ENCODE assay signal across 8 cellular contexts in genomic region chr6:6696867-6697531, GRCh38.
A peak's percentile ranks its signal among the peaks of the same experiment; 100 is the strongest.
DNase-seq lines count a peak whose midpoint lies in the region; ATAC-seq and TF ChIP-seq lines count a peak whose summit lies in the region.

No MANE protein-coding gene starts in this region.

- no peak for ATAC-seq in GM21360 (IDR thresholded peaks at IDR 0.05; ENCODE audit: unreplicated experiment)

- H2AFZ ChIP-seq in OCI-LY1 (ENCODE audit: low read length): no peak overlapping the region
- H2AFZ ChIP-seq in mesenchymal stem cell (ENCODE audit: low read depth, low read length): no peak overlapping the region

- no peak overlapping the region for H2AK5ac ChIP-seq in mesenchymal stem cell (ENCODE audit: low read length, severe bottlenecking)

- H3K9me2 ChIP-seq in OCI-LY1 (ENCODE audit: low read depth, low read length): no peaks in the 10 kb centered on the region

- H3K79me1 ChIP-seq in mesenchymal stem cell (replicated peaks; ENCODE audit: low read length, poor library complexity, severe bottlenecking): no peaks in the 10 kb centered on the region

- H3K18ac ChIP-seq in mesenchymal stem cell (ENCODE audit: low read depth in 1 of 2, low read length in 2 of 2): no peak overlapping the region

- H2BK12ac ChIP-seq in mesenchymal stem cell (ENCODE audit: low read length in 2 of 2): no peak overlapping the region

- H3K4me1 Mint-ChIP-seq in Caco-2 (ENCODE audit: low read depth, unreplicated experiment): no peaks in the 10 kb centered on the region
- peaks cover 19% of the 10 kb centered on the region for H3K4me1 Mint-ChIP-seq in T-helper 2 cell treated with Interferon-gamma antibody and Interleukin-4, amounts not matched to agents 5 μg/mL and 100 μg/mL, for 36 hours (ENCODE audit: low read depth)

- no peak overlapping the region for H2BK5ac ChIP-seq in mesenchymal stem cell (ENCODE audit: low read depth, low read length, poor library complexity, severe bottlenecking)

- H3K27ac Mint-ChIP-seq in Caco-2 (ENCODE audit: unreplicated experiment): no peak overlapping the region
- no peak overlapping the region for H3K27ac Mint-ChIP-seq in T-helper 2 cell treated with Interferon-gamma antibody and Interleukin-4, amounts not matched to agents 5 μg/mL and 100 μg/mL, for 36 hours

- H3K14ac ChIP-seq in mesenchymal stem cell (ENCODE audit: low read length in 2 of 2): no peak overlapping the region

- WGBS in mesenchymal stem cell: 39% methylated on average over 9 of the region's 9 CpGs

- H3K4me3 Mint-ChIP-seq in Caco-2 (ENCODE audit: unreplicated experiment): no peak overlapping the region
- H3K4me3 Mint-ChIP-seq in T-helper 2 cell treated with Interferon-gamma antibody and Interleukin-4, amounts not matched to agents 5 μg/mL and 100 μg/mL, for 36 hours: no peak overlapping the region

- no peaks in the 10 kb centered on the region for H3F3A ChIP-seq in OCI-LY1 (ENCODE audit: insufficient read depth, low read length)

- H3K4me1 ChIP-seq in Caco-2 (no peaks in the 10 kb centered on the region; the same call in 1 of the 2 replicates), OCI-LY1 (ENCODE audit: insufficient read depth, low read length, severe bottlenecking) (peaks cover 26% of the 10 kb centered on the region), duodenal mucosa (ENCODE audit: control insufficient read depth in 1 of 2, insufficient read depth in 2 of 2, low read length in 2 of 2) (peaks cover 61 to 78% of the 10 kb centered on the region in 2 donors), mesenchymal stem cell (ENCODE audit: control insufficient read depth, insufficient read depth, low read depth, low read length) (peaks cover 5% of the 10 kb centered on the region), vagina (peaks cover 57% of the 10 kb centered on the region)

- H3K36me3 ChIP-seq in Caco-2 (ENCODE audit: control insufficient read depth, insufficient read depth, low read length) (no peaks in the 10 kb centered on the region), OCI-LY1 (ENCODE audit: insufficient read depth, low read length) (no peaks in the 10 kb centered on the region), duodenal mucosa (ENCODE audit: control insufficient read depth in 1 of 2, insufficient read depth in 2 of 2, low read length in 2 of 2) (no peaks in the 10 kb centered on the region), mesenchymal stem cell (ENCODE audit: control insufficient read depth in 1 of 2, insufficient read depth in 2 of 2, low read depth in 1 of 2, low read length in 2 of 2) (no peaks in the 10 kb centered on the region), vagina (no peaks in the 10 kb centered on the region)

- BruUV-seq in Caco-2 (replicated peaks; lab: Mats Ljungman, UMichigan): no TSS peak

- H3K27ac ChIP-seq in OCI-LY1 (ENCODE audit: low read depth, low read length, poor library complexity, severe bottlenecking): no peak overlapping the region
- no peak overlapping the region for H3K27ac ChIP-seq in duodenal mucosa (ENCODE audit: low read depth, low read length)
- no peak overlapping the region for H3K27ac ChIP-seq in mesenchymal stem cell (ENCODE audit: low read length, poor library complexity, severe bottlenecking)
- peak overlapping the region; percentile 81 for H3K27ac ChIP-seq in vagina

- H3K9me3 Mint-ChIP-seq in Caco-2 (ENCODE audit: unreplicated experiment): no peaks in the 10 kb centered on the region
- H3K9me3 Mint-ChIP-seq in T-helper 2 cell treated with Interferon-gamma antibody and Interleukin-4, amounts not matched to agents 5 μg/mL and 100 μg/mL, for 36 hours: peaks cover 4% of the 10 kb centered on the region

- H3K4me2 ChIP-seq in OCI-LY1 (ENCODE audit: low read length): no peak overlapping the region
- no peak overlapping the region for H3K4me2 ChIP-seq in mesenchymal stem cell (ENCODE audit: low read length, poor library complexity, severe bottlenecking)

- no peak overlapping the region for H2BK15ac ChIP-seq in mesenchymal stem cell (ENCODE audit: low read depth, poor library complexity, severe bottlenecking)

- TF ChIP-seq CTCF in Caco-2 (IDR thresholded peaks at IDR 0.05; ENCODE audit: insufficient read depth in 1 of 2, low read depth in 1 of 2, low read length in 1 of 2, severe bottlenecking in 1 of 2, unreplicated experiment in 1 of 2) (peak; percentile 71 to 80), OCI-LY1 (IDR thresholded peaks at IDR 0.05; ENCODE audit: low read length) (peak; percentile 85), vagina (IDR thresholded peaks at IDR 0.05) (no peak)

- no peaks in the 10 kb centered on the region for H3K36me3 Mint-ChIP-seq in Caco-2 (ENCODE audit: insufficient read depth, unreplicated experiment)
- no peaks in the 10 kb centered on the region for H3K36me3 Mint-ChIP-seq in T-helper 2 cell treated with Interferon-gamma antibody and Interleukin-4, amounts not matched to agents 5 μg/mL and 100 μg/mL, for 36 hours (ENCODE audit: low read depth)

- POLR2A ChIA-PET in Caco-2 (lab: Charles Lee): no interaction called here

- H4K8ac ChIP-seq in mesenchymal stem cell (ENCODE audit: low read length): peak overlapping the region; percentile 5

- no peak overlapping the region for H3K23ac ChIP-seq in mesenchymal stem cell (ENCODE audit: low read length in 2 of 2)

- no peak overlapping the region for H3K4me3 ChIP-seq in Caco-2 (ENCODE audit: low read depth, low read length)
- H3K4me3 ChIP-seq in OCI-LY1 (ENCODE audit: low read depth, low read length, poor library complexity, severe bottlenecking): no peak overlapping the region
- no peak overlapping the region for H3K4me3 ChIP-seq in duodenal mucosa (ENCODE audit: low read depth in 1 of 2, low read length in 2 of 2)
- H3K4me3 ChIP-seq in mesenchymal stem cell (ENCODE audit: insufficient read depth in 1 of 2, low read depth in 1 of 2, low read length in 2 of 2): no peak overlapping the region
- no peak overlapping the region for H3K4me3 ChIP-seq in vagina

- H4K91ac ChIP-seq in mesenchymal stem cell (ENCODE audit: low read length): no peak overlapping the region

- no peaks in the 10 kb centered on the region for H3K27me3 ChIP-seq in Caco-2 (replicated peaks; ENCODE audit: control insufficient read depth, insufficient read depth, low read length)
- no peaks in the 10 kb centered on the region; the same call in 1 of the 2 replicates for H3K27me3 ChIP-seq in OCI-LY1 (ENCODE audit: insufficient read depth, low read length)
- no peaks in the 10 kb centered on the region for H3K27me3 ChIP-seq in duodenal mucosa (ENCODE audit: control insufficient read depth in 1 of 2, insufficient read depth in 2 of 2, low read length in 2 of 2)
- H3K27me3 ChIP-seq in mesenchymal stem cell (ENCODE audit: control insufficient read depth in 1 of 2, insufficient read depth in 1 of 2, low read length in 2 of 2): peaks cover 0 to 8% of the 10 kb centered on the region in 2 experiments
- no peaks in the 10 kb centered on the region for H3K27me3 ChIP-seq in vagina

- no peaks in the 10 kb centered on the region for H3K9me3 ChIP-seq in Caco-2
- H3K9me3 ChIP-seq in OCI-LY1 (ENCODE audit: low read length): no peaks in the 10 kb centered on the region
- peaks cover 0 to 4% of the 10 kb centered on the region in 2 donors for H3K9me3 ChIP-seq in duodenal mucosa (ENCODE audit: control insufficient read depth in 1 of 2, low read length in 2 of 2)
- H3K9me3 ChIP-seq in mesenchymal stem cell (ENCODE audit: control insufficient read depth, low read length): no peaks in the 10 kb centered on the region
- H3K9me3 ChIP-seq in vagina: no peaks in the 10 kb centered on the region

- no peaks in the 10 kb centered on the region for H3K79me2 ChIP-seq in OCI-LY1 (ENCODE audit: insufficient read depth, low read length)

- DNase-seq in Caco-2 (peak; percentile 53 to 55), HK-2 (ENCODE audit: unreplicated experiment) (peak; percentile 22), mesenchymal stem cell (peak; percentile 73), vagina (ENCODE audit: extremely low spot score in 2 of 2) (no peak)
- DNase-seq in T-helper 2 cell treated with Interferon-gamma antibody and Interleukin-4, amounts not matched to agents 5 μg/mL and 100 μg/mL, for 36 hours (ENCODE audit: low spot score): no peak

- H3K4ac ChIP-seq in mesenchymal stem cell (ENCODE audit: low read depth in 1 of 2, low read length in 2 of 2): no peak overlapping the region

- no peak for TF ChIP-seq POLR2A in vagina (IDR thresholded peaks at IDR 0.05)

- CTCF ChIA-PET in Caco-2 (lab: Charles Lee): interaction anchor here (0.6 to 1.1 kb wide), 6 partner anchors 16 to 138 kb away, joined by 3 to 6 read pairs (median 4); no protein-coding TSS in a partner anchor

- H3K9ac ChIP-seq in OCI-LY1 (ENCODE audit: low read length): no peak overlapping the region
- H3K9ac ChIP-seq in duodenal mucosa (ENCODE audit: low read depth in 1 of 2, low read length in 2 of 2): peak overlapping the region; percentile 2 to 14
- peak overlapping the region; percentile 63 for H3K9ac ChIP-seq in mesenchymal stem cell (ENCODE audit: low read length)

- H4K20me1 ChIP-seq in OCI-LY1 (ENCODE audit: insufficient read depth, low read length): no peaks in the 10 kb centered on the region

- intact Hi-C loops in Caco-2 (cut with micrococcal nuclease; ENCODE audit: unreplicated experiment): loop anchor here (1.0 kb wide), 1 partner anchor 21 kb away; no protein-coding TSS in a partner anchor
- intact Hi-C loops in vagina (cut with DNase I): no loop called here

- peaks cover 3% of the 10 kb centered on the region for H3K27me3 Mint-ChIP-seq in Caco-2 (ENCODE audit: insufficient read depth, unreplicated experiment)
- peaks cover 21% of the 10 kb centered on the region for H3K27me3 Mint-ChIP-seq in T-helper 2 cell treated with Interferon-gamma antibody and Interleukin-4, amounts not matched to agents 5 μg/mL and 100 μg/mL, for 36 hours (ENCODE audit: low read depth)

- no peak overlapping the region for H2BK120ac ChIP-seq in mesenchymal stem cell (ENCODE audit: low read depth, low read length)

Comparison
In these comparisons a context has a peak if more than half of its experiments do, and no peak if none do; other contexts are left out.
1. DNase-seq: peak in Caco-2 (2 of 2), HK-2 (single experiment) and mesenchymal stem cell (single experiment); none in vagina (0 of 2) and T-helper 2 cell treated with Interferon-gamma antibody and Interleukin-4, amounts not matched to agents 5 μg/mL and 100 μg/mL, for 36 hours (single experiment).
2. CTCF ChIP-seq: peak in Caco-2 (2 of 2) and OCI-LY1 (single experiment); none in vagina (0 of 3).